8 cellular contexts compared by ENCODE assay signal in genomic region chr11:118572075-118572913, GRCh38. TPM values are rescaled to one million over a fixed set of nuclear protein-coding genes. Genes with fewer than 3 reads are reported as not detected.
DNase-seq lines count a peak whose midpoint lies in the region; ATAC-seq and TF ChIP-seq lines count a peak whose summit lies in the region.

Gene ARCN1, plus strand, starts transcription at chr11:118572409. Its CDS starts 139 bp downstream, at chr11:118572548.

- in situ Hi-C loops in Caki2 (cut with HindIII; ENCODE audit: low pct_unique_long_range_greater_than_20kb, low sequenced_read_pairs), result no loop called here

- DNase-seq in Caki2 (ENCODE audit: low read depth) (peak; percentile 56), Karpas-422 (peak; percentile 88), SJCRH30 (peak; percentile 75 to 82), activated gamma-delta T cell treated with Interleukin-2 at 50 U/mL for 16 hours (peak; percentile 73), foreskin fibroblast (peak; percentile 66 to 88)
- DNase-seq in stimulated activated naive CD8-positive, alpha-beta T cell treated with anti-CD3 and anti-CD28 coated beads, Interleukin-15, amount 100 ng/mL, for 72 hours, result peak; percentile 73 to 78

- H3K79me2 ChIP-seq in Karpas-422 (ENCODE audit: low read length), result peaks cover 50% of the 10 kb centered on the region
- peaks cover 48% of the 10 kb centered on the region for H3K79me2 ChIP-seq in neural cell (replicated peaks; ENCODE audit: insufficient read depth, low read length)

- peak within 1 kb of the TSS; percentile 80 for H3K4me2 ChIP-seq in Karpas-422 (ENCODE audit: low read depth, low read length, poor library complexity, severe bottlenecking)
- H3K4me2 ChIP-seq in neural cell (ENCODE audit: low read length), result peak within 1 kb of the TSS; percentile 74

- no peak for TF ChIP-seq CTCF in foreskin fibroblast (IDR thresholded peaks at IDR 0.05; ENCODE audit: low read depth, low read length)
- TF ChIP-seq CTCF in neural cell (IDR thresholded peaks at IDR 0.05; ENCODE audit: poor library complexity, severe bottlenecking), result peak; percentile 21

- H3K27me3 ChIP-seq in Karpas-422 (ENCODE audit: low read length), result no peaks in the 10 kb centered on the region
- no peaks in the 10 kb centered on the region for H3K27me3 ChIP-seq in SJCRH30
- H3K27me3 ChIP-seq in neural cell (ENCODE audit: insufficient read depth, low read depth, low read length), result no peaks in the 10 kb centered on the region

- H3K9ac ChIP-seq in Karpas-422 (ENCODE audit: low read length) (peak within 1 kb of the TSS; percentile 97), neural cell (ENCODE audit: low read length) (peak within 1 kb of the TSS; percentile 97)

- H3K4me3 ChIP-seq in Karpas-422 (ENCODE audit: low read length) (peak within 1 kb of the TSS; percentile 94), SJCRH30 (peak within 1 kb of the TSS; percentile 100), foreskin fibroblast (ENCODE audit: low read depth in 1 of 2, low read length in 2 of 2) (peak within 1 kb of the TSS; percentile 93 to 97), neural cell (ENCODE audit: low read length) (peak within 1 kb of the TSS; percentile 89)

- no peaks in the 10 kb centered on the region for H3K27me3 Mint-ChIP-seq in stimulated activated naive CD8-positive, alpha-beta T cell treated with anti-CD3 and anti-CD28 coated beads, Interleukin-15, amount 100 ng/mL, for 72 hours

- H3K4me1 Mint-ChIP-seq in stimulated activated naive CD8-positive, alpha-beta T cell treated with anti-CD3 and anti-CD28 coated beads, Interleukin-15, amount 100 ng/mL, for 72 hours, result peaks cover 56% of the 10 kb centered on the region

- H2AFZ ChIP-seq in Karpas-422 (ENCODE audit: low read length), result peak within 1 kb of the TSS; percentile 89
- H2AFZ ChIP-seq in neural cell (ENCODE audit: low read depth, low read length), result peak within 1 kb of the TSS; percentile 96

- H3K4me3 Mint-ChIP-seq in stimulated activated naive CD8-positive, alpha-beta T cell treated with anti-CD3 and anti-CD28 coated beads, Interleukin-15, amount 100 ng/mL, for 72 hours, result peak within 1 kb of the TSS; percentile 95 to 96

- no peak for TF ChIP-seq EP300 in neural cell (conservative IDR thresholded peaks at IDR 0.05; ENCODE audit: poor library complexity, severe bottlenecking)

- H3K4me1 ChIP-seq in Karpas-422 (ENCODE audit: low read length) (peaks cover 25% of the 10 kb centered on the region), SJCRH30 (peaks cover 19% of the 10 kb centered on the region)

- H3K27ac ChIP-seq in Karpas-422 (ENCODE audit: low read length) (peak within 1 kb of the TSS; percentile 69), SJCRH30 (peak within 1 kb of the TSS; percentile 94), neural cell (ENCODE audit: low read length) (peak within 1 kb of the TSS; percentile 93)

- no peaks in the 10 kb centered on the region for H3K9me2 ChIP-seq in Karpas-422 (replicated peaks; ENCODE audit: insufficient read depth, low read length)
- no peaks in the 10 kb centered on the region for H3K9me2 ChIP-seq in neural cell (ENCODE audit: insufficient read depth, low read length)

- H4K20me1 ChIP-seq in Karpas-422 (ENCODE audit: insufficient read depth, low read depth, low read length) (peaks cover 6% of the 10 kb centered on the region), neural cell (ENCODE audit: insufficient read depth) (no peaks in the 10 kb centered on the region)

- no peak for TF ChIP-seq RAD21 in neural cell (conservative IDR thresholded peaks at IDR 0.05)

- H3K27ac Mint-ChIP-seq in stimulated activated naive CD8-positive, alpha-beta T cell treated with anti-CD3 and anti-CD28 coated beads, Interleukin-15, amount 100 ng/mL, for 72 hours, result peak within 1 kb of the TSS; percentile 95 to 97

- peak; percentile 80 for ATAC-seq in GM21529 (IDR thresholded peaks at IDR 0.05; ENCODE audit: unreplicated experiment)
- ATAC-seq in stimulated activated naive CD8-positive, alpha-beta T cell treated with anti-CD3 and anti-CD28 coated beads, Interleukin-15, amount 100 ng/mL, for 72 hours, result peak; percentile 86

- H3F3A ChIP-seq in neural cell (ENCODE audit: insufficient read depth, low read length, poor library complexity, severe bottlenecking), result peaks cover 3% of the 10 kb centered on the region

- no peaks in the 10 kb centered on the region for H3K9me3 ChIP-seq in Karpas-422 (ENCODE audit: low read length)
- H3K9me3 ChIP-seq in SJCRH30 (replicated peaks), result no peaks in the 10 kb centered on the region
- no peaks in the 10 kb centered on the region for H3K9me3 ChIP-seq in neural cell (ENCODE audit: low read length)

- H3K9me3 Mint-ChIP-seq in stimulated activated naive CD8-positive, alpha-beta T cell treated with anti-CD3 and anti-CD28 coated beads, Interleukin-15, amount 100 ng/mL, for 72 hours, result no peaks in the 10 kb centered on the region

- H3K36me3 ChIP-seq in Karpas-422 (ENCODE audit: insufficient read depth, low read length) (no peaks in the 10 kb centered on the region), SJCRH30 (no peaks in the 10 kb centered on the region; the same call in 1 of the 2 replicates), neural cell (ENCODE audit: insufficient read depth, low read length) (no peaks in the 10 kb centered on the region)

TF ChIP-seq in neural cell, 6 proteins besides CTCF, POLR2A, EP300 and RAD21:
- TF ChIP-seq, protein P1, sequence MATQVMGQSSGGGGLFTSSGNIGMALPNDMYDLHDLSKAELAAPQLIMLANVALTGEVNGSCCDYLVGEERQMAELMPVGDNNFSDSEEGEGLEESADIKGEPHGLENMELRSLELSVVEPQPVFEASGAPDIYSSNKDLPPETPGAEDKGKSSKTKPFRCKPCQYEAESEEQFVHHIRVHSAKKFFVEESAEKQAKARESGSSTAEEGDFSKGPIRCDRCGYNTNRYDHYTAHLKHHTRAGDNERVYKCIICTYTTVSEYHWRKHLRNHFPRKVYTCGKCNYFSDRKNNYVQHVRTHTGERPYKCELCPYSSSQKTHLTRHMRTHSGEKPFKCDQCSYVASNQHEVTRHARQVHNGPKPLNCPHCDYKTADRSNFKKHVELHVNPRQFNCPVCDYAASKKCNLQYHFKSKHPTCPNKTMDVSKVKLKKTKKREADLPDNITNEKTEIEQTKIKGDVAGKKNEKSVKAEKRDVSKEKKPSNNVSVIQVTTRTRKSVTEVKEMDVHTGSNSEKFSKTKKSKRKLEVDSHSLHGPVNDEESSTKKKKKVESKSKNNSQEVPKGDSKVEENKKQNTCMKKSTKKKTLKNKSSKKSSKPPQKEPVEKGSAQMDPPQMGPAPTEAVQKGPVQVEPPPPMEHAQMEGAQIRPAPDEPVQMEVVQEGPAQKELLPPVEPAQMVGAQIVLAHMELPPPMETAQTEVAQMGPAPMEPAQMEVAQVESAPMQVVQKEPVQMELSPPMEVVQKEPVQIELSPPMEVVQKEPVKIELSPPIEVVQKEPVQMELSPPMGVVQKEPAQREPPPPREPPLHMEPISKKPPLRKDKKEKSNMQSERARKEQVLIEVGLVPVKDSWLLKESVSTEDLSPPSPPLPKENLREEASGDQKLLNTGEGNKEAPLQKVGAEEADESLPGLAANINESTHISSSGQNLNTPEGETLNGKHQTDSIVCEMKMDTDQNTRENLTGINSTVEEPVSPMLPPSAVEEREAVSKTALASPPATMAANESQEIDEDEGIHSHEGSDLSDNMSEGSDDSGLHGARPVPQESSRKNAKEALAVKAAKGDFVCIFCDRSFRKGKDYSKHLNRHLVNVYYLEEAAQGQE (IDR thresholded peaks at IDR 0.05; ENCODE audit: borderline replicate concordance), result no peak
- TF ChIP-seq TAF1 (IDR thresholded peaks at IDR 0.05; ENCODE audit: low read depth) (peak; percentile 48), SMC3 (conservative IDR thresholded peaks at IDR 0.05; ENCODE audit: poor library complexity) (no peak), EZH2 (IDR thresholded peaks at IDR 0.05; ENCODE audit: borderline replicate concordance, insufficient read depth, low read length, poor library complexity, severe bottlenecking) (no peak), MXI1 (conservative IDR thresholded peaks at IDR 0.05; ENCODE audit: poor library complexity, severe bottlenecking) (no peak), POLR2AphosphoS5 (IDR thresholded peaks at IDR 0.05) (peak; percentile 94)

RNA-seq across cellular contexts. Expression of gene ARCN1, which starts in this region (rescaled TPM):
- 66.8 and 80.1 TPM in 2 replicates for total RNA-seq in Caki2 (2014; rRNA removed; shearing (Covaris generic); ENCODE audit: low replicate concordance)
- 29.6 and 34.4 TPM in 2 replicates for total RNA-seq in Karpas-422 (2014; rRNA removed; shearing (Covaris generic); ENCODE audit: low replicate concordance)
- 135 and 143 TPM in 2 replicates for total RNA-seq in SJCRH30 (2014; rRNA removed; shearing (Covaris generic))
- polyA plus RNA-seq in neural cell, result 67.2 and 68.4 TPM in 2 replicates
- 94.5 and 108 TPM in 2 replicates for polyA minus RNA-seq in neural cell

Comparison
In these comparisons a context has a peak if more than half of its experiments do, and no peak if none do; other contexts are left out.
1. Peak in every context shown above with its lines: DNase-seq, ATAC-seq, H3K4me3 ChIP-seq and H3K27ac ChIP-seq.